ENCODE assay signal across 22 cellular contexts in the genomic region with DNA sequence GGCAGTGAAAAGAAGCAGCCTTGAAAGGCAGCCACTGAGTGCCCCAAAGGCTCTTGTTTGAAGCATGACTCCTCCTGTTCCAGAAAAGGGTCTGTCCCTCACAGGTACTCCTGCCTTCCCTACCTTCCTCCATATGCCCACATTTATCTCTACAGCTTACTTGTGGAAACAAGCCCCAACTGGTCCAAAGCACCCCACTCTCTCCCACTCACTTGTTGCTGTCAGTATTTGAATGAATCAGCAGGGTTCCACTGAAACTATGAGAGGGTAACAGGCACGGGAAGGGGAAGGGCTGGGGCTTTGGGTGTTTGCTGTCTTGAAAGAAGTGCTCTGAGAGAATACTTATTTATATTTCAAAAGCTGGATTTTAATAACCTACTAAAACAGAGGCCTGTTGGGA. TPM values are rescaled to one million over a fixed set of nuclear protein-coding genes. Genes with fewer than 3 reads are reported as not detected.
A peak's percentile ranks its signal among the peaks of the same experiment; 100 is the strongest.
DNase-seq lines count a peak whose midpoint lies in the region; ATAC-seq and TF ChIP-seq lines count a peak whose summit lies in the region.
"Had no signal": no experiment of that assay in that cellular context is flagged by ENCODE, and none has a peak within 500 bp of the region (broad histone marks: within the 10 kb centered on the region; RNA-seq: fewer than 3 reads in every experiment).

No MANE protein-coding gene starts in this region.

- peaks cover 13% of the 10 kb centered on the region for H3K9me3 Mint-ChIP-seq in activated naive CD4-positive, alpha-beta T cell treated with anti-CD3 and anti-CD28 coated beads for 36 hours

- H3K27me3 Mint-ChIP-seq in activated naive CD4-positive, alpha-beta T cell treated with anti-CD3 and anti-CD28 coated beads for 36 hours (ENCODE audit: low read depth), result peaks cover 2% of the 10 kb centered on the region

- CTCF ChIA-PET in activated naive CD4-positive, alpha-beta T cell treated with anti-CD3 and anti-CD28 coated beads for 36 hours (lab: Charles Lee), result no interaction called here
- CTCF ChIA-PET in RWPE1 (lab: Yijun Ruan, JAX), result no interaction called here

- TF ChIP-seq CTCF in GM20000 (IDR thresholded peaks at IDR 0.05; ENCODE audit: extremely low read depth, missing control alignments) (no peak), RWPE1 (conservative IDR thresholded peaks at IDR 0.05; ENCODE audit: low read depth) (no peak)

- H3K36me3 Mint-ChIP-seq in activated naive CD4-positive, alpha-beta T cell treated with anti-CD3 and anti-CD28 coated beads for 36 hours (ENCODE audit: low read depth), result peaks cover 3% of the 10 kb centered on the region
- H3K36me3 Mint-ChIP-seq: immature natural killer cell, T-cell had no signal

- POLR2A ChIA-PET in RWPE1 (lab: Yijun Ruan, JAX; ENCODE audit: low non-redundant PET), result no interaction called here

- no peak overlapping the region for H3K27ac Mint-ChIP-seq in activated naive CD4-positive, alpha-beta T cell treated with anti-CD3 and anti-CD28 coated beads for 36 hours
- H3K27ac Mint-ChIP-seq: GM23338, immature natural killer cell, naive B cell, T-cell had no signal

- DNase-seq in activated naive CD4-positive, alpha-beta T cell treated with anti-CD3 and anti-CD28 coated beads for 36 hours, result peak; percentile 4
- no peak for DNase-seq in activated naive CD4-positive, alpha-beta T cell treated with anti-CD3 and anti-CD28 coated beads, Interleukin-2, amount 50 U/mL, for 16 hours
- DNase-seq in GM20000 (ENCODE audit: low spot score), result peak; percentile 11
- DNase-seq in RWPE1 (ENCODE audit: low spot score), result peak; percentile 1
- DNase-seq in stimulated activated naive CD8-positive, alpha-beta T cell treated with anti-CD3 and anti-CD28 coated beads, Interleukin-15, Interleukin-2, amounts not matched to agents 100 U/mL and 50 U/mL, for 24 hours, result no peak
- no peak for DNase-seq in HPDE6-E6E7 (ENCODE audit: extremely low spot score)
- no peak for DNase-seq in Right ventricle myocardium superior
- DNase-seq: ACHN; body of pancreas; DMS79 treated with DMSO at 0.1 percent for 48 hours; effector CD8-positive, alpha-beta T cell; foreskin fibroblast; immature natural killer cell; naive B cell; NCI-H1092 treated with DMSO at 0.1 percent for 48 hours; NCI-H187 treated with DMSO at 0.1 percent for 48 hours; NCI-H526 treated with DMSO at 0.1 percent for 48 hours; T-cell had no signal

- H3K4me1 Mint-ChIP-seq in activated naive CD4-positive, alpha-beta T cell treated with anti-CD3 and anti-CD28 coated beads for 36 hours (ENCODE audit: low read depth), result no peaks in the 10 kb centered on the region
- H3K4me1 Mint-ChIP-seq: GM23338, immature natural killer cell, T-cell had no signal

- intact Hi-C loops in activated naive CD4-positive, alpha-beta T cell treated with anti-CD3 and anti-CD28 coated beads for 36 hours (cut with micrococcal nuclease), result no loop called here
- intact Hi-C loops in Right ventricle myocardium superior (cut with DNase I), result no loop called here

- no peak overlapping the region for H3K4me3 Mint-ChIP-seq in activated naive CD4-positive, alpha-beta T cell treated with anti-CD3 and anti-CD28 coated beads for 36 hours
- H3K4me3 Mint-ChIP-seq: GM23338, immature natural killer cell, naive B cell, T-cell had no signal

- ATAC-seq in stimulated activated naive CD8-positive, alpha-beta T cell treated with anti-CD3 and anti-CD28 coated beads, Interleukin-15, Interleukin-2, amounts not matched to agents 100 U/mL and 50 U/mL, for 24 hours, result peak; percentile 46
- ATAC-seq in Right ventricle myocardium superior (ENCODE audit: poor library complexity), result no peak
- ATAC-seq: body of pancreas, GM23338, T-cell had no signal

- no peak overlapping the region for H3K27ac ChIP-seq in RWPE1
- H3K27ac ChIP-seq: body of pancreas, SJSA1, suprapubic skin had no signal

RNA-seq across cellular contexts. Expression of a gene that starts 34.9 kb away (rescaled TPM):
- total RNA-seq in activated naive CD4-positive, alpha-beta T cell treated with anti-CD3 and anti-CD28 coated beads for 36 hours, result not detected
- not detected for total RNA-seq in Right ventricle myocardium superior
- total RNA-seq: mesenteric fat pad, SJSA1, T-cell had no signal

RNA-seq across cellular contexts. Expression of a gene that starts 55.5 kb away (rescaled TPM):
- total RNA-seq in activated naive CD4-positive, alpha-beta T cell treated with anti-CD3 and anti-CD28 coated beads for 36 hours, result not detected
- 0.70 TPM for total RNA-seq in Right ventricle myocardium superior

Comparison
In these comparisons a context has a peak if more than half of its experiments do, and no peak if none do; other contexts are left out.
1. DNase-seq: peak in activated naive CD4-positive, alpha-beta T cell treated with anti-CD3 and anti-CD28 coated beads for 36 hours (single experiment), GM20000 (single experiment) and RWPE1 (single experiment); none in activated naive CD4-positive, alpha-beta T cell treated with anti-CD3 and anti-CD28 coated beads, Interleukin-2, amount 50 U/mL, for 16 hours (single experiment), stimulated activated naive CD8-positive, alpha-beta T cell treated with anti-CD3 and anti-CD28 coated beads, Interleukin-15, Interleukin-2, amounts not matched to agents 100 U/mL and 50 U/mL, for 24 hours (single experiment), HPDE6-E6E7 (single experiment) and Right ventricle myocardium superior (single experiment).